Comparison of ENCODE assay signal across 8 cellular contexts in the genomic region with DNA sequence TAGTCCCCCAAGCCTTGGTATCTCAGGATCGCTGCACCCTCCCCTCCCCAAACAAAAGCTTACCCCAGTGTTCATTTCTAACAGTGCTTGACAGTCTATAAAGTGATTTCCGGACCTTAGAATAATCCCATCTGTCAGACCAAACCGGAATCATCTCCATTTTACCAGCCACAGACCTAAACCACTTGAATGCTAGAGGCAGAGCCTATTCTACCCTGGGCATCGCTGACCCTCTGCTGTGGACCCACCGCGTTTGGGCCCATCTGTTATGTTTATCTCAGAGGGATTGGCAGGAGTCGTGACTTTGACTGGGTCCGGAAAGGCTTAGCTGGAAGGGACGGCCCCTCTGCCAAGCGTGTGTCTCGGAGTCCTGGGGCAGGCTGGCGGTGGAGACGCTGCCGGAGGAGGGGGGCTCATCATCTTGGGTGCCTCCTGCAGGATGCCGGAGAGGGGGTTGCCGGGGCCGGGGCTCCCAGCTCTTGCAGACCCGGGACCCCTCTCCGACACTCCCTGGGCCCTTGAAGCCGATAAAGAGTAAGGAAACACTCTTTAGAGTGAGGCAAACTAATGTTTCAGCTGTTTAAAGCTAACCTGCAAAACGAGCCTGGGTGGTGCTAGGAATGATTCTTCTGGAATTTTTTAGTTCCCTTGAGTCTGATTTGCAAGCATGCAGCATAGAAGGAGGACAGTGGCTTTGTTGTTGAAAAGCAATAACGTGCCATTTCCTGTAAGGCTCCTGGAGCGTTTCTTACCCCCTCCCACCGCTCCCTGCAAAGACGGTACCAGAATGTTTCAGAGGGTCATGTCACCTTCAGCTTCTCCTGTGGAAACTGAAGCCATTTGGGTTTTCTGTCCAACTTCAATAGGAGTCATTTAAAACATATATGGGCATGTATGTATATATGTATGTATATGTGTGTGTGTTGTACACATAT.
DNase-seq lines count a peak whose midpoint lies in the region; ATAC-seq and TF ChIP-seq lines count a peak whose summit lies in the region.

No MANE protein-coding gene starts in this region.

- H3K9me3 Mint-ChIP-seq in activated naive CD4-positive, alpha-beta T cell treated with anti-CD3 and anti-CD28 coated beads, Interleukin-2, amount 50 U/mL, for 24 hours = no peaks in the 10 kb centered on the region

- peaks cover 49% of the 10 kb centered on the region for H3K4me1 Mint-ChIP-seq in activated naive CD4-positive, alpha-beta T cell treated with anti-CD3 and anti-CD28 coated beads, Interleukin-2, amount 50 U/mL, for 24 hours

- H3K79me2 ChIP-seq in DOHH2 (ENCODE audit: control insufficient read depth, low read length) = peaks cover 46% of the 10 kb centered on the region

- no peaks in the 10 kb centered on the region for H3K27me3 Mint-ChIP-seq in activated naive CD4-positive, alpha-beta T cell treated with anti-CD3 and anti-CD28 coated beads, Interleukin-2, amount 50 U/mL, for 24 hours

- H3K4me3 ChIP-seq in DOHH2 (ENCODE audit: low read length) = peak overlapping the region; percentile 83
- H3K4me3 ChIP-seq in iPS-18a (ENCODE audit: low read length) = peak overlapping the region; percentile 70

- no peak overlapping the region for H3K9ac ChIP-seq in iPS-18a (ENCODE audit: low read length)

- no peaks in the 10 kb centered on the region for H4K20me1 ChIP-seq in DOHH2 (ENCODE audit: control insufficient read depth, insufficient read depth, low read depth, low read length)

- no peaks in the 10 kb centered on the region for H3K36me3 Mint-ChIP-seq in activated naive CD4-positive, alpha-beta T cell treated with anti-CD3 and anti-CD28 coated beads, Interleukin-2, amount 50 U/mL, for 24 hours

- ATAC-seq in GM21367 (IDR thresholded peaks at IDR 0.05; ENCODE audit: unreplicated experiment) = no peak

- peak overlapping the region; percentile 69 for H3K27ac ChIP-seq in DOHH2 (ENCODE audit: low read depth, low read length)
- H3K27ac ChIP-seq in iPS-18a (ENCODE audit: low read length) = no peak overlapping the region

- peaks cover 61% of the 10 kb centered on the region for H3K4me1 ChIP-seq in DOHH2 (ENCODE audit: control insufficient read depth, low read length)
- peaks cover 8% of the 10 kb centered on the region for H3K4me1 ChIP-seq in iPS-18a (ENCODE audit: control insufficient read depth, low read depth, low read length)

- H3K27me3 ChIP-seq in DOHH2 (ENCODE audit: control insufficient read depth, low read length) (no peaks in the 10 kb centered on the region), iPS-18a (ENCODE audit: control insufficient read depth, insufficient read depth, low read length) (peaks cover 55% of the 10 kb centered on the region)

- H3K9me2 ChIP-seq in DOHH2 (replicated peaks; ENCODE audit: control insufficient read depth, low read length) = no peaks in the 10 kb centered on the region

- no peaks in the 10 kb centered on the region for H3K9me3 ChIP-seq in DOHH2 (ENCODE audit: control insufficient read depth, insufficient read depth, low read length)
- no peaks in the 10 kb centered on the region for H3K9me3 ChIP-seq in iPS-18a (ENCODE audit: control insufficient read depth, low read depth, low read length)

- no peak for TF ChIP-seq CTCF in DOHH2 (IDR thresholded peaks at IDR 0.05; ENCODE audit: low read depth, low read length, poor library complexity, severe bottlenecking)

- H3K4me2 ChIP-seq in DOHH2 (ENCODE audit: low read length) = peak overlapping the region; percentile 89

- H3K36me3 ChIP-seq in DOHH2 (ENCODE audit: control insufficient read depth, low read length) (peaks cover 3% of the 10 kb centered on the region; the same call in 1 of the 2 replicates), iPS-18a (ENCODE audit: control insufficient read depth, low read depth, low read length) (no peaks in the 10 kb centered on the region)

- DNase-seq in NAMALWA (ENCODE audit: low spot score) (peak; percentile 58), midbrain (lab: John Stamatoyannopoulos, UW) (no peak), NCI-H2171 (lab: John Stamatoyannopoulos, UW) (no peak)
- DNase-seq in stimulated activated CD4-positive, alpha-beta T cell treated with anti-CD3 and anti-CD28 coated beads, Interleukin-15, amount 100 ng/mL, for 24 hours = peak; percentile 56

- peak overlapping the region; percentile 75 for H3K27ac Mint-ChIP-seq in activated naive CD4-positive, alpha-beta T cell treated with anti-CD3 and anti-CD28 coated beads, Interleukin-2, amount 50 U/mL, for 24 hours

- H3F3A ChIP-seq in DOHH2 (ENCODE audit: control insufficient read depth, insufficient read depth) = peaks cover 25% of the 10 kb centered on the region

- H3K4me3 Mint-ChIP-seq in activated naive CD4-positive, alpha-beta T cell treated with anti-CD3 and anti-CD28 coated beads, Interleukin-2, amount 50 U/mL, for 24 hours = peak overlapping the region; percentile 85

Comparison
In these comparisons a context has a peak if more than half of its experiments do, and no peak if none do; other contexts are left out.
1. DNase-seq: peak in NAMALWA (single experiment) and stimulated activated CD4-positive, alpha-beta T cell treated with anti-CD3 and anti-CD28 coated beads, Interleukin-15, amount 100 ng/mL, for 24 hours (single experiment); none in midbrain (single experiment) and NCI-H2171 (single experiment).